8 cellular contexts compared by ENCODE assay signal in the genomic region with DNA sequence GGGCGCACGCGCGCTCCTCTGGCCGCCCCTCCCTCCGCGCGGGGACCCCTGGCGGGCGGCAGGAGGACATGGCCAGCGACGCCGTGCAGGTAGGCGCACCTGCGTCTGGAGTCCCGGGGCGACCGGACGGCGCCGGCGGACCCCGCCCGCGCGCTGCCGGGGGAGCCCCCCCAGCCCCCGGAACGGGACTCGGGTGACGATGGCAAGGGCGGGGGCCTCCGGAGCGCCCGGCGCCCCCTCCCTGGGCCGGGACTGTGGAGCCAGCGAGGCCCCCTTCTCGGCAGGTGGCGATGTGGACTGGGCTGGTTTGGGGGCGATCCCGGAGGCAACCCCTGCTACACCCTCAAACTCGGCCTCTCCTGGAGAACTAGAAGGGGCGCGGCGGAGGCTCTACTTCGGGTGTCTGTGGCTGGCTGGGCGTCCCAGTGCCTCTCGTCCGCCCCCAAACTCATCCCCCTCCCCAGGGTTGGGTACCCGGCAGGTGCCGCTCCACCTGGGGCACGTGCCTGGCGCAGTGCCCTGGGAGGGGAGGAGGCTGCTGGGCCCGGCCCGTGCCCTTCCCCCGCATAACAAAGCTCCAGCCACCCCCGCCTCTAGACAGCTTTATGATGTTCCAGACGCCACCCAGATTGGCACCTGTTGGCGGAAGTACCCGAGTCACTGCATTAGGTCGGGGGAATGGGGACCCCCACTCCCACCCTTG. TPM values are rescaled to one million over a fixed set of nuclear protein-coding genes. Genes with fewer than 3 reads are reported as not detected.
DNase-seq lines count a peak whose midpoint lies in the region; ATAC-seq and TF ChIP-seq lines count a peak whose summit lies in the region.

No MANE protein-coding gene starts in this region.

- H3K27me3 ChIP-seq in gastroesophageal sphincter (no peaks in the 10 kb centered on the region), ovary (no peaks in the 10 kb centered on the region)

- ATAC-seq in Right ventricle myocardium inferior (peak; percentile 18), gastroesophageal sphincter (peak; percentile 4), HG03520 (IDR thresholded peaks at IDR 0.05; ENCODE audit: unreplicated experiment) (no peak)

- H3K9me3 ChIP-seq in gastroesophageal sphincter (no peaks in the 10 kb centered on the region), ovary (no peaks in the 10 kb centered on the region)

- H3K4me1 Mint-ChIP-seq in activated T-helper 1 cell treated with anti-CD3 and anti-CD28 coated beads, Interleukin-12 subunit alpha, Interleukin-12 subunit beta, Interleukin-2, Interleukin-4 antibody, amounts not matched to agents 30 ng/mL and 10 ng/mL and 1 ng/mL, durations not matched to agents 14 hours and 24 hours and 36 hours (ENCODE audit: low read depth), result peaks cover 37% of the 10 kb centered on the region

- TF ChIP-seq POLR2A in gastroesophageal sphincter (IDR thresholded peaks at IDR 0.05) (no peak), ovary (IDR thresholded peaks at IDR 0.05) (no peak)

- H3K4me3 ChIP-seq in gastroesophageal sphincter (peak overlapping the region; percentile 93 to 97), ovary (peak overlapping the region; percentile 69)

- intact Hi-C loops in Right ventricle myocardium inferior (cut with DNase I) (no loop called here), cardiac septum (cut with DNase I) (loop anchor here (1.0 kb wide), 1 partner anchor 13 kb away; no protein-coding TSS in a partner anchor), ovary (cut with DNase I) (no loop called here)
- intact Hi-C loops in activated T-helper 1 cell treated with anti-CD3 and anti-CD28 coated beads, Interleukin-12 subunit alpha, Interleukin-12 subunit beta, Interleukin-2, Interleukin-4 antibody, amounts not matched to agents 30 ng/mL and 10 ng/mL and 1 ng/mL, durations not matched to agents 14 hours and 24 hours and 36 hours (cut with micrococcal nuclease), result no loop called here

- TF ChIP-seq CTCF in gastroesophageal sphincter (IDR thresholded peaks at IDR 0.05), result peak in 1 of 4 experiments; percentile 14
- TF ChIP-seq CTCF in ovary (IDR thresholded peaks at IDR 0.05), result no peak

- no CpG with 5 or more reads among the region's 62 CpGs for WGBS in gastroesophageal sphincter (ENCODE audit: low coverage in 1 of 2), 2 donors
- 3% methylated on average over 23 to 61 of the region's 62 CpGs for WGBS in ovary, 3 donors

- DNase-seq in Right ventricle myocardium inferior (ENCODE audit: missing footprints), result peak; percentile 69
- no peak for DNase-seq in cardiac septum (ENCODE audit: low spot score)
- peak; percentile 49 for DNase-seq in NCI-H345 treated with DMSO at 0.1 percent for 48 hours (lab: John Stamatoyannopoulos, UW; ENCODE audit: unreplicated experiment)
- no peak for DNase-seq in activated T-helper 1 cell treated with anti-CD3 and anti-CD28 coated beads, Interleukin-12 subunit alpha, Interleukin-12 subunit beta, Interleukin-2, Interleukin-4 antibody, amounts not matched to agents 30 ng/mL and 10 ng/mL and 1 ng/mL, durations not matched to agents 14 hours and 24 hours and 36 hours (ENCODE audit: low spot score)
- DNase-seq in ovary, result peak in 4 of 5 donors; percentile 29 to 57 (median 48)
- no peak for DNase-seq in NCI-H446 (lab: John Stamatoyannopoulos, UW)

- H3K36me3 ChIP-seq in gastroesophageal sphincter, result peaks cover 0 to 19% of the 10 kb centered on the region in 2 donors
- no peaks in the 10 kb centered on the region for H3K36me3 ChIP-seq in ovary

- peak overlapping the region; percentile 84 for H3K4me3 Mint-ChIP-seq in activated T-helper 1 cell treated with anti-CD3 and anti-CD28 coated beads, Interleukin-12 subunit alpha, Interleukin-12 subunit beta, Interleukin-2, Interleukin-4 antibody, amounts not matched to agents 30 ng/mL and 10 ng/mL and 1 ng/mL, durations not matched to agents 14 hours and 24 hours and 36 hours

- H3K9me3 Mint-ChIP-seq in activated T-helper 1 cell treated with anti-CD3 and anti-CD28 coated beads, Interleukin-12 subunit alpha, Interleukin-12 subunit beta, Interleukin-2, Interleukin-4 antibody, amounts not matched to agents 30 ng/mL and 10 ng/mL and 1 ng/mL, durations not matched to agents 14 hours and 24 hours and 36 hours, result no peaks in the 10 kb centered on the region

- H3K27me3 Mint-ChIP-seq in activated T-helper 1 cell treated with anti-CD3 and anti-CD28 coated beads, Interleukin-12 subunit alpha, Interleukin-12 subunit beta, Interleukin-2, Interleukin-4 antibody, amounts not matched to agents 30 ng/mL and 10 ng/mL and 1 ng/mL, durations not matched to agents 14 hours and 24 hours and 36 hours (ENCODE audit: insufficient read depth), result peaks cover 12% of the 10 kb centered on the region

- H3K27ac Mint-ChIP-seq in activated T-helper 1 cell treated with anti-CD3 and anti-CD28 coated beads, Interleukin-12 subunit alpha, Interleukin-12 subunit beta, Interleukin-2, Interleukin-4 antibody, amounts not matched to agents 30 ng/mL and 10 ng/mL and 1 ng/mL, durations not matched to agents 14 hours and 24 hours and 36 hours, result peak overlapping the region; percentile 71

- H3K4me1 ChIP-seq in gastroesophageal sphincter (peaks cover 0 to 62% (median 21%) of the 10 kb centered on the region in 3 donors), ovary (ENCODE audit: insufficient read depth) (peaks cover 14% of the 10 kb centered on the region)

- H3K27ac ChIP-seq in gastroesophageal sphincter, result peak overlapping the region; percentile 88 to 96 (median 94)
- H3K27ac ChIP-seq in ovary, result peak overlapping the region in 1 of 2 donors; percentile 67

- TF ChIP-seq EP300 in gastroesophageal sphincter (IDR thresholded peaks at IDR 0.05) (no peak), ovary (IDR thresholded peaks at IDR 0.05) (no peak)

- H3K36me3 Mint-ChIP-seq in activated T-helper 1 cell treated with anti-CD3 and anti-CD28 coated beads, Interleukin-12 subunit alpha, Interleukin-12 subunit beta, Interleukin-2, Interleukin-4 antibody, amounts not matched to agents 30 ng/mL and 10 ng/mL and 1 ng/mL, durations not matched to agents 14 hours and 24 hours and 36 hours (ENCODE audit: low read depth), result peaks cover 3% of the 10 kb centered on the region

RNA-seq across cellular contexts. Expression of a gene that starts 0.5 kb away (rescaled TPM):
- total RNA-seq in Right ventricle myocardium inferior, result 149 TPM
- total RNA-seq in cardiac septum, result 136 TPM
- 151 and 180 TPM in 2 replicates for total RNA-seq in activated T-helper 1 cell treated with anti-CD3 and anti-CD28 coated beads, Interleukin-12 subunit alpha, Interleukin-12 subunit beta, Interleukin-2, Interleukin-4 antibody, amounts not matched to agents 30 ng/mL and 10 ng/mL and 1 ng/mL, durations not matched to agents 14 hours and 24 hours and 36 hours
- 100 to 1,000 TPM in 3 of 4 donors, 10 to 100 TPM in 1; 98.2 to 286 (median 139) TPM for total RNA-seq in gastroesophageal sphincter
- 100 to 1,000 TPM in 1 of 7 donors, 10 to 100 TPM in 6; 42.3 to 128 (median 76.6) TPM for total RNA-seq in ovary
- polyA plus RNA-seq in ovary, result 10 to 100 TPM; 16.6 to 53.9 TPM

RNA-seq across cellular contexts. Expression of a gene that starts 14.5 kb away (rescaled TPM):
- total RNA-seq in Right ventricle myocardium inferior (32.2 TPM), cardiac septum (26.7 TPM), gastroesophageal sphincter (10 to 100 TPM; 31.4 to 55.5 (median 43.4) TPM), ovary (10 to 100 TPM; 23.8 to 48.4 (median 31.8) TPM)
- 273 and 287 TPM in 2 replicates for total RNA-seq in activated T-helper 1 cell treated with anti-CD3 and anti-CD28 coated beads, Interleukin-12 subunit alpha, Interleukin-12 subunit beta, Interleukin-2, Interleukin-4 antibody, amounts not matched to agents 30 ng/mL and 10 ng/mL and 1 ng/mL, durations not matched to agents 14 hours and 24 hours and 36 hours
- polyA plus RNA-seq in ovary, result 10 to 100 TPM in 1 of 2 donors, 1 to 10 TPM in 1; 7.9 to 42.5 TPM

RNA-seq across cellular contexts. Expression of a gene that starts 41.5 kb away (rescaled TPM):
- total RNA-seq in Right ventricle myocardium inferior (not detected), cardiac septum (not detected), gastroesophageal sphincter (1 to 10 TPM in 2 of 4 donors, under 1 TPM in 2; 0.23 to 4.6 (median 1.3) TPM), ovary (under 1 TPM in 3 of 7 donors, not detected in 4; 0.18 to 0.92 (median 0.32) TPM)
- total RNA-seq in activated T-helper 1 cell treated with anti-CD3 and anti-CD28 coated beads, Interleukin-12 subunit alpha, Interleukin-12 subunit beta, Interleukin-2, Interleukin-4 antibody, amounts not matched to agents 30 ng/mL and 10 ng/mL and 1 ng/mL, durations not matched to agents 14 hours and 24 hours and 36 hours, result 0.44 and 0.78 TPM in 2 replicates
- not detected for polyA plus RNA-seq in ovary

RNA-seq across cellular contexts. Expression of a gene that starts 52.4 kb away (rescaled TPM):
- total RNA-seq in Right ventricle myocardium inferior (32.6 TPM), cardiac septum (36.4 TPM), gastroesophageal sphincter (10 to 100 TPM; 47.7 to 86.7 (median 66.1) TPM), ovary (10 to 100 TPM in 5 of 7 donors, 1 to 10 TPM in 2; 5.0 to 41.6 (median 25.6) TPM)
- 219 and 226 TPM in 2 replicates for total RNA-seq in activated T-helper 1 cell treated with anti-CD3 and anti-CD28 coated beads, Interleukin-12 subunit alpha, Interleukin-12 subunit beta, Interleukin-2, Interleukin-4 antibody, amounts not matched to agents 30 ng/mL and 10 ng/mL and 1 ng/mL, durations not matched to agents 14 hours and 24 hours and 36 hours
- 10 to 100 TPM in 1 of 2 donors, 1 to 10 TPM in 1; 8.3 to 26.3 TPM for polyA plus RNA-seq in ovary

Comparison
In these comparisons a context has a peak if more than half of its experiments do, and no peak if none do; other contexts are left out.
1. DNase-seq: peak in Right ventricle myocardium inferior (single experiment), NCI-H345 treated with DMSO at 0.1 percent for 48 hours (single experiment) and ovary (4 of 5); none in cardiac septum (single experiment), activated T-helper 1 cell treated with anti-CD3 and anti-CD28 coated beads, Interleukin-12 subunit alpha, Interleukin-12 subunit beta, Interleukin-2, Interleukin-4 antibody, amounts not matched to agents 30 ng/mL and 10 ng/mL and 1 ng/mL, durations not matched to agents 14 hours and 24 hours and 36 hours (single experiment) and NCI-H446 (0 of 2).